8 cellular contexts compared by ENCODE assay signal in the genomic region with DNA sequence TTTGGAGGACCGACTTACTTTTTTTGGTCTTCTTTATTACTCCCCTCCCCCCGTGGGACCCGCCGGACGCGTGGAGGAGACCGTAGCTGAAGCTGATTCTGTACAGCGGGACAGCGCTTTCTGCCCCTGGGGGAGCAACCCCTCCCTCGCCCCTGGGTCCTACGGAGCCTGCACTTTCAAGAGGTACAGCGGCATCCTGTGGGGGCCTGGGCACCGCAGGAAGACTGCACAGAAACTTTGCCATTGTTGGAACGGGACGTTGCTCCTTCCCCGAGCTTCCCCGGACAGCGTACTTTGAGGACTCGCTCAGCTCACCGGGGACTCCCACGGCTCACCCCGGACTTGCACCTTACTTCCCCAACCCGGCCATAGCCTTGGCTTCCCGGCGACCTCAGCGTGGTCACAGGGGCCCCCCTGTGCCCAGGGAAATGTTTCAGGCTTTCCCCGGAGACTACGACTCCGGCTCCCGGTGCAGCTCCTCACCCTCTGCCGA.
DNase-seq lines count a peak whose midpoint lies in the region; ATAC-seq and TF ChIP-seq lines count a peak whose summit lies in the region.

No MANE protein-coding gene starts in this region.

- no CpG with 5 or more reads among the region's 31 CpGs for WGBS in iPS DF 6.9 (ENCODE audit: insufficient coverage, insufficient read length)

- peaks cover 16% of the 10 kb centered on the region for H3K36me3 Mint-ChIP-seq in activated naive CD4-positive, alpha-beta T cell treated with anti-CD3 and anti-CD28 coated beads, Interleukin-2, amount 50 U/mL, for 24 hours

- H3K27ac ChIP-seq in MM.1S (ENCODE audit: low read length) (peak overlapping the region; percentile 82; the same call in 1 of the 2 replicates), iPS DF 6.9 (ENCODE audit: low read length) (no peak overlapping the region)

- peak overlapping the region; percentile 37; the same call in 1 of the 2 replicates for H2AFZ ChIP-seq in MM.1S (ENCODE audit: low read length)

- H3K36me3 ChIP-seq in MM.1S (replicated peaks; ENCODE audit: insufficient read depth, low read length) (no peaks in the 10 kb centered on the region), iPS DF 6.9 (ENCODE audit: control insufficient read depth, insufficient read depth, low read length) (no peaks in the 10 kb centered on the region)

- TF ChIP-seq CTCF in MM.1S (IDR thresholded peaks at IDR 0.05; ENCODE audit: low read length): no peak; the same call in 1 of the 2 replicates

- no peaks in the 10 kb centered on the region for H3K9me3 ChIP-seq in MM.1S (replicated peaks; ENCODE audit: insufficient read depth, low read length)
- no peaks in the 10 kb centered on the region for H3K9me3 ChIP-seq in iPS DF 6.9 (ENCODE audit: control insufficient read depth, insufficient read depth, low read length)

- no peaks in the 10 kb centered on the region for H3K9me3 Mint-ChIP-seq in activated naive CD4-positive, alpha-beta T cell treated with anti-CD3 and anti-CD28 coated beads, Interleukin-2, amount 50 U/mL, for 24 hours

- H3K4me1 Mint-ChIP-seq in activated naive CD4-positive, alpha-beta T cell treated with anti-CD3 and anti-CD28 coated beads, Interleukin-2, amount 50 U/mL, for 24 hours: peaks cover 25% of the 10 kb centered on the region

- H3K27ac Mint-ChIP-seq in activated naive CD4-positive, alpha-beta T cell treated with anti-CD3 and anti-CD28 coated beads, Interleukin-2, amount 50 U/mL, for 24 hours: peak overlapping the region; percentile 94

- peak overlapping the region; percentile 90 for H3K4me2 ChIP-seq in MM.1S (ENCODE audit: low read depth, low read length)

- peaks cover 6% of the 10 kb centered on the region for H3K27me3 ChIP-seq in MM.1S (replicated peaks; ENCODE audit: insufficient read depth, low read length)
- H3K27me3 ChIP-seq in iPS DF 6.9 (ENCODE audit: control insufficient read depth, insufficient read depth, low read length): no peaks in the 10 kb centered on the region

- H4K20me1 ChIP-seq in MM.1S (ENCODE audit: insufficient read depth, low read length): no peaks in the 10 kb centered on the region

- H3K4me3 Mint-ChIP-seq in activated naive CD4-positive, alpha-beta T cell treated with anti-CD3 and anti-CD28 coated beads, Interleukin-2, amount 50 U/mL, for 24 hours: peak overlapping the region; percentile 92

- no peaks in the 10 kb centered on the region for H3K79me2 ChIP-seq in MM.1S (ENCODE audit: low read length)

- peak; percentile 42 for DNase-seq in EL
- no peak for DNase-seq in MM.1S
- DNase-seq in iPS DF 6.9 (ENCODE audit: low read depth, low spot score): no peak
- DNase-seq in stimulated activated CD4-positive, alpha-beta T cell treated with anti-CD3 and anti-CD28 coated beads, Interleukin-4, amount 100 ng/mL, for 1 hour: peak; percentile 39
- DNase-seq in islet precursor cell: no peak
- no peak for DNase-seq in T-helper 9 cell

- no peak for ATAC-seq in HG03460 (IDR thresholded peaks at IDR 0.05; ENCODE audit: unreplicated experiment)

- H3K4me1 ChIP-seq in MM.1S (ENCODE audit: low read length) (no peaks in the 10 kb centered on the region), iPS DF 6.9 (ENCODE audit: control insufficient read depth, insufficient read depth, low read length) (no peaks in the 10 kb centered on the region)

- H3F3A ChIP-seq in MM.1S (ENCODE audit: insufficient read depth, low read length): peaks cover 14% of the 10 kb centered on the region; the same call in 1 of the 2 replicates

- H3K4me3 ChIP-seq in MM.1S (ENCODE audit: low read length) (peak overlapping the region; percentile 83), iPS DF 6.9 (ENCODE audit: low read length) (peak overlapping the region; percentile 55; the same call in 1 of the 2 replicates)

- peak overlapping the region; percentile 90 for H3K9ac ChIP-seq in MM.1S (ENCODE audit: low read length)

- peaks cover 6% of the 10 kb centered on the region for H3K27me3 Mint-ChIP-seq in activated naive CD4-positive, alpha-beta T cell treated with anti-CD3 and anti-CD28 coated beads, Interleukin-2, amount 50 U/mL, for 24 hours

- no peaks in the 10 kb centered on the region for H3K9me2 ChIP-seq in MM.1S (replicated peaks; ENCODE audit: insufficient read depth, low read length)

Comparison
In these comparisons a context has a peak if more than half of its experiments do, and no peak if none do; other contexts are left out.
1. DNase-seq: peak in EL (single experiment) and stimulated activated CD4-positive, alpha-beta T cell treated with anti-CD3 and anti-CD28 coated beads, Interleukin-4, amount 100 ng/mL, for 1 hour (single experiment); none in MM.1S (single experiment), iPS DF 6.9 (single experiment), islet precursor cell (single experiment) and T-helper 9 cell (single experiment).